ENCODE assay signal across 25 cellular contexts in the genomic region with DNA sequence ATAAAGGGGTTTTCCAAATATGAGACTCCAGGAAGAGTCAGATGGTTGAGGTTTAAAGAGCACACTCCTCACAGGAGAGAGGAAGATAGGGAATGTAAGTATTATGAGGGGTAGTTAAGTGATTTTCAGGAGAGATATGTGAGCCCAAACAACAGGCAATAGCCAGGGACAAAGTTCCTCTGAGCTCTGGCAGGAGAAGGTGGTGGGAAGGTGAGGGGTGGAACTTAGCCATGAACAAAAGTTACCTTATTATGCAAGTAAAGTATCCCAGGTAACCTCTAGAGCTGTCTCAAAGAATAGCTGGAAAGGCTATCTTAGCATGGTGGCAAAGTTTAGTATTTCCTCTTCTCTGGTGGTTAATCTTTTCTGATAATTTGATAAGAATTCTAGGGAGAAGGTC.
"Had no signal": no experiment of that assay in that cellular context is flagged by ENCODE, and none has a peak within 500 bp of the region (broad histone marks: within the 10 kb centered on the region; RNA-seq: fewer than 3 reads in every experiment).

No MANE protein-coding gene starts in this region.

- H2AFZ ChIP-seq: neural progenitor cell, parathyroid adenoma had no signal

- H3K9me3 Mint-ChIP-seq: nephron, neural progenitor cell, type B pancreatic cell had no signal

- H3K36me3 ChIP-seq: esophagus squamous epithelium, heart right ventricle, left lung, neural progenitor cell, right lobe of liver, suprapubic skin had no signal

- H3K27ac ChIP-seq: coronary artery, esophagus squamous epithelium, heart right ventricle, left lung, neural progenitor cell, parathyroid adenoma, right lobe of liver, suprapubic skin had no signal

- H3K4me3 Mint-ChIP-seq: immature natural killer cell; naive thymus-derived CD4-positive, alpha-beta T cell; nephron; neural progenitor cell; stimulated activated naive B cell treated with anti-CD40 and anti-IgM and Interleukin-4, amounts not matched to agents 10 μg/mL and 1 μg/mL and 100 μg/mL, for 72 hours; stimulated activated naive CD8-positive, alpha-beta T cell treated with anti-CD3 and anti-CD28 coated beads, Interleukin-15, Interleukin-2, amounts not matched to agents 100 ng/mL and 50 ng/mL, for 24 hours; type B pancreatic cell had no signal

- H3K4me1 Mint-ChIP-seq: immature natural killer cell; nephron; neural progenitor cell; stimulated activated naive B cell treated with anti-CD40 and anti-IgM and Interleukin-4, amounts not matched to agents 10 μg/mL and 1 μg/mL and 100 μg/mL, for 72 hours had no signal

- ATAC-seq: heart right ventricle; left lung; naive thymus-derived CD4-positive, alpha-beta T cell; right lobe of liver; stimulated activated naive B cell treated with anti-CD40 and anti-IgM and Interleukin-4, amounts not matched to agents 10 μg/mL and 1 μg/mL and 100 μg/mL, for 72 hours had no signal

- H3K9ac ChIP-seq: neural progenitor cell, parathyroid adenoma had no signal

- H3K9me3 ChIP-seq: esophagus squamous epithelium, left lung, right lobe of liver, suprapubic skin had no signal

- H3K79me2 ChIP-seq: parathyroid adenoma had no signal

- H3K4me3 ChIP-seq: coronary artery, esophagus squamous epithelium, heart right ventricle, left lung, neural progenitor cell, right lobe of liver, suprapubic skin had no signal

- H3K27me3 Mint-ChIP-seq: naive thymus-derived CD4-positive, alpha-beta T cell; progenitor cell of endocrine pancreas; stimulated activated naive B cell treated with anti-CD40 and anti-IgM and Interleukin-4, amounts not matched to agents 10 μg/mL and 1 μg/mL and 100 μg/mL, for 72 hours; stimulated activated naive CD8-positive, alpha-beta T cell treated with anti-CD3 and anti-CD28 coated beads, Interleukin-15, Interleukin-2, amounts not matched to agents 100 ng/mL and 50 ng/mL, for 24 hours; type B pancreatic cell had no signal

- H3K36me3 Mint-ChIP-seq: neural progenitor cell; stimulated activated naive B cell treated with anti-CD40 and anti-IgM and Interleukin-4, amounts not matched to agents 10 μg/mL and 1 μg/mL and 100 μg/mL, for 72 hours; type B pancreatic cell had no signal

- H3K27ac Mint-ChIP-seq: immature natural killer cell; naive thymus-derived CD4-positive, alpha-beta T cell; nephron; neural progenitor cell; progenitor cell of endocrine pancreas; stimulated activated naive B cell treated with anti-CD40 and anti-IgM and Interleukin-4, amounts not matched to agents 10 μg/mL and 1 μg/mL and 100 μg/mL, for 72 hours; stimulated activated naive CD8-positive, alpha-beta T cell treated with anti-CD3 and anti-CD28 coated beads, Interleukin-15, Interleukin-2, amounts not matched to agents 100 ng/mL and 50 ng/mL, for 24 hours; type B pancreatic cell had no signal

- H3K4me2 ChIP-seq: neural progenitor cell had no signal

- H3K4me1 ChIP-seq: esophagus squamous epithelium, heart right ventricle, left lung, neural progenitor cell, parathyroid adenoma, right lobe of liver, suprapubic skin had no signal

- H3K27me3 ChIP-seq: esophagus squamous epithelium, heart right ventricle, left lung, neural progenitor cell, right lobe of liver, suprapubic skin had no signal

- DNase-seq: dermis blood vessel endothelial cell; effector memory CD4-positive, alpha-beta T cell; esophagus squamous epithelium; foreskin melanocyte; glutamatergic neuron; heart right ventricle; hypothalamus; immature natural killer cell; left lung; mesendoderm; midbrain; naive thymus-derived CD4-positive, alpha-beta T cell; right lobe of liver; small intestine; stimulated activated CD4-positive, alpha-beta T cell treated with anti-CD3 and anti-CD28 coated beads, Interleukin-15, amount 100 ng/mL, for 24 hours; stimulated activated CD4-positive, alpha-beta T cell treated with anti-CD3 and anti-CD28 coated beads, Interleukin-2, amount 100 ng/mL, for 48 hours; stimulated activated naive B cell treated with anti-CD40 and anti-IgM and Interleukin-4, amounts not matched to agents 10 μg/mL and 1 μg/mL and 100 μg/mL, for 72 hours had no signal
